23 cellular contexts compared by ENCODE assay signal in the genomic region with DNA sequence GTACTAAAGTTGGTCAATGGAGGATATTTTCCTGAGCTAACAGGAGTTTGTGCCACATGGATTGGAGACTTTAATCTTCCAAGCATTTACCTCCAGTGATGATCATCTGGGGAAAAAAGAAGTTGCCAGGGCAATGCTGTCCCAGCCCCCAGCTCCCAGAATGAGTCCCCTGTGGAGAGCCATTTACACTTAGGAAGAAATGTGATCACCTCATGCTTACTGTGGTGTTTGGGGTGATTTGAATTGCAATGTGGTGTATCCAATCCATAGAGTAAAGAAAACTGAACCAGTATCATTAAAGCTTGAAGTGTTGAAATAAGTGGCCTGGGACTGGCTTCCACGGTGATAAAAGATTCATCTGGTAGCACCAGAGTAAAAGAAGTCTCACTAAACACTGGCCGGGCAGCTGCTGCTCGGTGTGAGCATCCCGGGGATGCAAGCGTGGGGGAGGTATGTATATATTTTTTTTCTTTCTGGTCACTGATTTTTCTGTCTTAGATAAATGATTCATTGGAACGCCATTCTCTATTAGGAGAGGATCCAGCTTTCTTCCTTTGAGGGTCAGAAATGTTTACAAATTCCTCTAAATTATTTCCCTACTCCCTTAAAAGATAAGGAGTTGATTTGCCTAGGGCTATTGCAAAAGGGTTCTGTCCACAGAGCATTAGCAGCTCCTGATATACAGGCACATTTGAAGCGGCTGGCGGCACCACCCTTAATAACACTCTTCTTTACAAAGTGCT.
DNase-seq lines count a peak whose midpoint lies in the region; ATAC-seq, FAIRE-seq and TF ChIP-seq lines count a peak whose summit lies in the region.
"Had no signal": no experiment of that assay in that cellular context is flagged by ENCODE, and none has a peak within 500 bp of the region (broad histone marks: within the 10 kb centered on the region; RNA-seq: fewer than 3 reads in every experiment).

No MANE protein-coding gene starts in this region.

- no peak overlapping the region for H4K8ac ChIP-seq in IMR-90 (ENCODE audit: low read depth in 2 of 2, low read length in 2 of 2)

- H2AK9ac ChIP-seq in IMR-90 (replicated peaks; ENCODE audit: low read depth, low read length, poor library complexity) = no peak overlapping the region

- H4K5ac ChIP-seq in IMR-90 (ENCODE audit: low read depth, low read length) = no peak overlapping the region

- no peak overlapping the region for H4K91ac ChIP-seq in IMR-90 (ENCODE audit: insufficient read depth, low read depth, low read length)

- TF ChIP-seq RAD21 in IMR-90 (IDR thresholded peaks at IDR 0.05; ENCODE audit: low read length) = no peak

- H3K18ac ChIP-seq in IMR-90 (ENCODE audit: low read depth, low read length) = no peak overlapping the region

- H2AFZ ChIP-seq in IMR-90 (replicated peaks; ENCODE audit: low read length, poor library complexity) = peak overlapping the region; percentile 24

- no CpG with 5 or more reads among the region's 8 CpGs for WGBS in IMR-90 (ENCODE audit: extremely low coverage in 2 of 2, insufficient read length in 1 of 2), 2 experiments

- no peaks in the 10 kb centered on the region for H3K36me3 ChIP-seq in IMR-90 (ENCODE audit: control insufficient read depth, insufficient read depth, low read length)
- H3K36me3 ChIP-seq: cardiac muscle cell, spleen had no signal

- TF ChIP-seq CTCF in IMR-90 (conservative IDR thresholded peaks at IDR 0.05; ENCODE audit: low read depth, low read length) = no peak

- H3K9ac ChIP-seq in IMR-90 (ENCODE audit: low read depth, low read length) = no peak overlapping the region

- intact Hi-C loops in IMR-90 (cut with micrococcal nuclease) = no loop called here

- FAIRE-seq in endometrium (lab: Jason Lieb, UNC) = peak; percentile 15
- FAIRE-seq: D721Med, GM12892, kidney had no signal

- no peak overlapping the region for H2AK5ac ChIP-seq in IMR-90 (ENCODE audit: low read depth, low read length)

- H3K4me1 Mint-ChIP-seq in stimulated activated effector memory CD8-positive, alpha-beta T cell treated with anti-CD3 and anti-CD28 coated beads, Interleukin-12 subunit alpha, Interleukin-12 subunit beta, amount 100 ng/mL, for 72 hours = no peaks in the 10 kb centered on the region
- H3K4me1 Mint-ChIP-seq: activated CD4-positive, alpha-beta T cell treated with anti-CD3 and anti-CD28 coated beads, Interleukin-2, amount 10 ng/mL, durations not matched to agents 24 days and 14 days; T-cell had no signal

- no peaks in the 10 kb centered on the region for H3K79me1 ChIP-seq in IMR-90 (ENCODE audit: low read depth in 1 of 2, low read length in 2 of 2)

- H4K20me1 ChIP-seq in IMR-90 (ENCODE audit: insufficient read depth, low read length) = no peaks in the 10 kb centered on the region

- dilution Hi-C loops in IMR-90 (cut with HindIII; ENCODE audit: low sequenced_read_pairs, unreplicated experiment) = no loop called here

- POLR2A ChIA-PET in IMR-90 (lab: Charles Lee; ENCODE audit: unreplicated experiment) = no interaction called here

- no peaks in the 10 kb centered on the region for H3K36me3 Mint-ChIP-seq in stimulated activated effector memory CD8-positive, alpha-beta T cell treated with anti-CD3 and anti-CD28 coated beads, Interleukin-12 subunit alpha, Interleukin-12 subunit beta, amount 100 ng/mL, for 72 hours
- H3K36me3 Mint-ChIP-seq: T-cell had no signal

- CTCF ChIA-PET in IMR-90 (lab: Yijun Ruan, JAX) = interaction anchor here (1.1 kb wide), 1 partner anchor 189 kb away, joined by 3 read pairs; no protein-coding TSS in a partner anchor

- no peak overlapping the region for H2BK120ac ChIP-seq in IMR-90 (ENCODE audit: low read depth, low read length)

- H3K4me3 Mint-ChIP-seq in stimulated activated effector memory CD8-positive, alpha-beta T cell treated with anti-CD3 and anti-CD28 coated beads, Interleukin-12 subunit alpha, Interleukin-12 subunit beta, amount 100 ng/mL, for 72 hours = no peak overlapping the region
- H3K4me3 Mint-ChIP-seq: activated CD4-positive, alpha-beta T cell treated with anti-CD3 and anti-CD28 coated beads, Interleukin-2, amount 10 ng/mL, durations not matched to agents 24 days and 14 days; T-cell had no signal

- H3K27ac Mint-ChIP-seq in stimulated activated effector memory CD8-positive, alpha-beta T cell treated with anti-CD3 and anti-CD28 coated beads, Interleukin-12 subunit alpha, Interleukin-12 subunit beta, amount 100 ng/mL, for 72 hours = no peak overlapping the region
- H3K27ac Mint-ChIP-seq: activated CD4-positive, alpha-beta T cell treated with anti-CD3 and anti-CD28 coated beads, Interleukin-2, amount 10 ng/mL, durations not matched to agents 24 days and 14 days; activated T-helper 2 cell treated with anti-CD3 and anti-CD28 coated beads, Interferon-gamma antibody, Interleukin-2, Interleukin-4, amounts not matched to agents 10 μg/mL and 5 μg/mL and 100 μg/mL, durations not matched to agents 14 hours and 24 hours and 36 hours; T-cell had no signal

- H3K4me3 ChIP-seq in IMR-90 (ENCODE audit: insufficient read depth, low read depth, low read length) = no peak overlapping the region
- H3K4me3 ChIP-seq: cardiac muscle cell, spleen had no signal

- H3K9me3 ChIP-seq in IMR-90 (ENCODE audit: control insufficient read depth, insufficient read depth, low read length) = no peaks in the 10 kb centered on the region
- H3K9me3 ChIP-seq: spleen had no signal

- peak; percentile 70 for ATAC-seq in IMR-90 (ENCODE audit: low read depth)
- no peak for ATAC-seq in stimulated activated effector memory CD8-positive, alpha-beta T cell treated with anti-CD3 and anti-CD28 coated beads, Interleukin-12 subunit alpha, Interleukin-12 subunit beta, amount 100 ng/mL, for 72 hours
- ATAC-seq: esophagus mucosa, T-cell had no signal

- no peak overlapping the region for H2BK5ac ChIP-seq in IMR-90 (ENCODE audit: low read depth, low read length, poor library complexity, severe bottlenecking)

- in situ Hi-C loops in IMR-90 (cut with MboI; ENCODE audit: low sequenced_read_pairs) = no loop called here

- DNase-seq in DMS79 treated with DMSO at 0.1 percent for 48 hours (lab: John Stamatoyannopoulos, UW) = peak; percentile 93
- no peak for DNase-seq in IMR-90
- DNase-seq in left kidney (ENCODE audit: low read depth, low spot score) = peak; percentile 46
- no peak for DNase-seq in stimulated activated CD4-positive, alpha-beta T cell treated with anti-CD3 and anti-CD28 coated beads, Interleukin-15, amount 100 ng/mL, for 24 hours
- DNase-seq in NCI-H82 (lab: John Stamatoyannopoulos, UW) = no peak
- DNase-seq in stimulated activated effector memory CD8-positive, alpha-beta T cell treated with anti-CD3 and anti-CD28 coated beads, Interleukin-12 subunit alpha, Interleukin-12 subunit beta, amount 100 ng/mL, for 72 hours (ENCODE audit: low spot score in 2 of 2) = no peak
- no peak for DNase-seq in effector CD4-positive, alpha-beta T cell
- DNase-seq: activated CD4-positive, alpha-beta T cell treated with anti-CD3 and anti-CD28 coated beads, Interleukin-2, amount 10 ng/mL, durations not matched to agents 24 days and 14 days; KG1; kidney; midbrain; NCI-H2081; NCI-H524; SHP77; spleen; T-cell had no signal

- H3K56ac ChIP-seq in IMR-90 (ENCODE audit: extremely low read depth, insufficient read depth, low read length) = no peak overlapping the region

- no TSS peak for BruUV-seq in IMR-90 (replicated peaks; lab: Mats Ljungman, UMichigan)

- H3K27me3 ChIP-seq in IMR-90 (ENCODE audit: control insufficient read depth, insufficient read depth, low read length) = peaks cover 7% of the 10 kb centered on the region
- H3K27me3 ChIP-seq: cardiac muscle cell had no signal

- no peak overlapping the region for H3K23ac ChIP-seq in IMR-90 (ENCODE audit: low read depth, low read length)

- H3K9me3 Mint-ChIP-seq in stimulated activated effector memory CD8-positive, alpha-beta T cell treated with anti-CD3 and anti-CD28 coated beads, Interleukin-12 subunit alpha, Interleukin-12 subunit beta, amount 100 ng/mL, for 72 hours = peaks cover 10% of the 10 kb centered on the region
- H3K9me3 Mint-ChIP-seq: activated CD4-positive, alpha-beta T cell treated with anti-CD3 and anti-CD28 coated beads, Interleukin-2, amount 10 ng/mL, durations not matched to agents 24 days and 14 days; activated T-helper 2 cell treated with anti-CD3 and anti-CD28 coated beads, Interferon-gamma antibody, Interleukin-2, Interleukin-4, amounts not matched to agents 10 μg/mL and 5 μg/mL and 100 μg/mL, durations not matched to agents 14 hours and 24 hours and 36 hours; nephron had no signal

- H3K14ac ChIP-seq in IMR-90 (replicated peaks; ENCODE audit: low read depth, low read length) = no peak overlapping the region

- no peak for TF ChIP-seq POLR2A in IMR-90 (IDR thresholded peaks at IDR 0.05; ENCODE audit: low read depth, low read length)

- H3K27ac ChIP-seq in IMR-90 (ENCODE audit: insufficient read depth, low read length) = no peak overlapping the region
- H3K27ac ChIP-seq: cardiac muscle cell, spleen had no signal

- no peak overlapping the region for H2BK20ac ChIP-seq in IMR-90 (ENCODE audit: low read depth, low read length)

- no peak overlapping the region for H3K4ac ChIP-seq in IMR-90 (ENCODE audit: low read depth, low read length)

- no peaks in the 10 kb centered on the region for H3K4me1 ChIP-seq in IMR-90 (ENCODE audit: control insufficient read depth, insufficient read depth, low read length)
- H3K4me1 ChIP-seq: spleen had no signal

- H3K4me2 ChIP-seq in IMR-90 (ENCODE audit: low read depth, low read length) = peak overlapping the region; percentile 63; the same call in 1 of the 2 replicates

- no peak overlapping the region for H2BK15ac ChIP-seq in IMR-90 (ENCODE audit: low read depth, low read length)

- H3K9me1 ChIP-seq in IMR-90 (ENCODE audit: insufficient read depth, low read length) = no peaks in the 10 kb centered on the region

TF ChIP-seq in IMR-90, 13 proteins besides CTCF, POLR2A, EP300 and RAD21:
- no peak for TF ChIP-seq SMC3 (IDR thresholded peaks at IDR 0.05; ENCODE audit: low read depth, low read length)
- no peak for TF ChIP-seq CHD1 (IDR thresholded peaks at IDR 0.05; ENCODE audit: low read depth, low read length)
- TF ChIP-seq RCOR1 (IDR thresholded peaks at IDR 0.05; ENCODE audit: insufficient replicate concordance, low read length) = no peak
- TF ChIP-seq NFE2L2 (IDR thresholded peaks at IDR 0.05; ENCODE audit: low read depth, low read length) = no peak

Comparison
In these comparisons a context has a peak if more than half of its experiments do, and no peak if none do; other contexts are left out.
1. DNase-seq: peak in DMS79 treated with DMSO at 0.1 percent for 48 hours (single experiment) and left kidney (single experiment); none in IMR-90 (single experiment), stimulated activated CD4-positive, alpha-beta T cell treated with anti-CD3 and anti-CD28 coated beads, Interleukin-15, amount 100 ng/mL, for 24 hours (single experiment), NCI-H82 (single experiment), stimulated activated effector memory CD8-positive, alpha-beta T cell treated with anti-CD3 and anti-CD28 coated beads, Interleukin-12 subunit alpha, Interleukin-12 subunit beta, amount 100 ng/mL, for 72 hours (0 of 2) and effector CD4-positive, alpha-beta T cell (single experiment).